16 cellular contexts compared by ENCODE assay signal in the genomic region with DNA sequence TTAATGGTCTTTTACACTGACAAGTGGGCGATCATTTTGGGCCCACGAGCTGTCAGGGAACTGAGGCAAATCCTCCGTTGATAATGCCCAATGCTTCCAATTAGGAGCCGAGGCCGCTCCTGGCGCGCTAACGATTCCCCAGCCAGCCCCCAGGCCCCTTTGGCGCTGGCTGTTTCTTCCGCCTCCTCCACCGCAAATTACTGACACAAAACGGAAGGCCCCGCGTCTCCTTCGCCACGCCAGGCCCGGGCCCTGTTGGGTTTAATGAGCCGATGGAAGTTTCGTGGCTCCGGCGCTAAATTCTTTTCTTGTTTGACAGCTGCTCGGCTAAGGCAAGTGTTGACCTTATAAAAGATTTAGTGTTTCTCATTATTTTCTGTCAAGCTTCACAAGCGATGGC. TPM values are rescaled to one million over a fixed set of nuclear protein-coding genes. Genes with fewer than 3 reads are reported as not detected.
DNase-seq lines count a peak whose midpoint lies in the region; ATAC-seq, FAIRE-seq and TF ChIP-seq lines count a peak whose summit lies in the region.
"Had no signal": no experiment of that assay in that cellular context is flagged by ENCODE, and none has a peak within 500 bp of the region (broad histone marks: within the 10 kb centered on the region; RNA-seq: fewer than 3 reads in every experiment).

No MANE protein-coding gene starts in this region.

- intact Hi-C loops in left ventricle myocardium superior (cut with micrococcal nuclease) (no loop called here), Right ventricle myocardium inferior (cut with DNase I) (no loop called here)

- H3K36me3 Mint-ChIP-seq in neural crest cell (ENCODE audit: low read depth), result no peaks in the 10 kb centered on the region
- H3K36me3 Mint-ChIP-seq in progenitor cell of endocrine pancreas (ENCODE audit: insufficient read depth), result peaks cover 1% of the 10 kb centered on the region
- H3K36me3 Mint-ChIP-seq: CD14-positive monocyte; CD8-positive, alpha-beta T cell had no signal

- H3K4me3 Mint-ChIP-seq in neural crest cell, result peak overlapping the region; percentile 54
- H3K4me3 Mint-ChIP-seq in progenitor cell of endocrine pancreas (ENCODE audit: low read depth), result no peak overlapping the region
- H3K4me3 Mint-ChIP-seq: CD8-positive, alpha-beta T cell had no signal

- H3K27ac Mint-ChIP-seq in neural crest cell (ENCODE audit: unreplicated experiment) (peak overlapping the region; percentile 69), progenitor cell of endocrine pancreas (peak overlapping the region; percentile 67)
- H3K27ac Mint-ChIP-seq: CD14-positive monocyte; CD8-positive, alpha-beta T cell had no signal

- FAIRE-seq in D721Med (lab: Jason Lieb, UNC), result no peak
- FAIRE-seq: GM19239, H1 had no signal

- H3K9me3 Mint-ChIP-seq in neural crest cell, result peaks cover 9% of the 10 kb centered on the region
- peaks cover 4% of the 10 kb centered on the region for H3K9me3 Mint-ChIP-seq in progenitor cell of endocrine pancreas (ENCODE audit: low read depth)
- H3K9me3 Mint-ChIP-seq: CD8-positive, alpha-beta T cell had no signal

- TF ChIP-seq CTCF in neural crest cell (conservative IDR thresholded peaks at IDR 0.05) (no peak), progenitor cell of endocrine pancreas (IDR thresholded peaks at IDR 0.05; ENCODE audit: unreplicated experiment) (no peak), D721Med (IDR thresholded peaks at IDR 0.05; ENCODE audit: insufficient read depth, missing control alignments) (no peak)

- no peak for ATAC-seq in left ventricle myocardium superior
- ATAC-seq in Right ventricle myocardium inferior, result no peak
- ATAC-seq: CD8-positive, alpha-beta T cell had no signal

- H3K27me3 Mint-ChIP-seq in neural crest cell (ENCODE audit: low read depth), result peaks cover 9% of the 10 kb centered on the region
- H3K27me3 Mint-ChIP-seq in progenitor cell of endocrine pancreas, result peaks cover 26% of the 10 kb centered on the region

- H3K4me1 Mint-ChIP-seq in neural crest cell (peaks cover 50% of the 10 kb centered on the region), progenitor cell of endocrine pancreas (ENCODE audit: low read depth) (peaks cover 1% of the 10 kb centered on the region)
- H3K4me1 Mint-ChIP-seq: CD14-positive monocyte had no signal

- DNase-seq in left ventricle myocardium superior (peak; percentile 3), Right ventricle myocardium inferior (ENCODE audit: missing footprints) (no peak), neural crest cell (ENCODE audit: low read depth, low spot score) (no peak), progenitor cell of endocrine pancreas (ENCODE audit: low spot score, unreplicated experiment) (no peak), D721Med (ENCODE audit: insufficient read length, low spot score) (no peak), NCI-H2227 (lab: John Stamatoyannopoulos, UW; ENCODE audit: unreplicated experiment) (no peak), iPS-NIHi7 (ENCODE audit: extremely low spot score) (no peak)
- DNase-seq: Caco-2; CD8-positive, alpha-beta T cell; DMS53; GF-D8 had no signal

RNA-seq across cellular contexts. Expression of gene BARHL1, which starts 25.7 kb away (rescaled TPM):
- total RNA-seq in left ventricle myocardium superior (not detected), Right ventricle myocardium inferior (not detected), neural crest cell (not detected in 2 replicates), progenitor cell of endocrine pancreas (not detected in 2 replicates)
- total RNA-seq: A673; Caco-2; CD8-positive, alpha-beta T cell; H1; HT1080 had no signal
